Comparison of ENCODE assay signal across 27 cellular contexts in the genomic region with DNA sequence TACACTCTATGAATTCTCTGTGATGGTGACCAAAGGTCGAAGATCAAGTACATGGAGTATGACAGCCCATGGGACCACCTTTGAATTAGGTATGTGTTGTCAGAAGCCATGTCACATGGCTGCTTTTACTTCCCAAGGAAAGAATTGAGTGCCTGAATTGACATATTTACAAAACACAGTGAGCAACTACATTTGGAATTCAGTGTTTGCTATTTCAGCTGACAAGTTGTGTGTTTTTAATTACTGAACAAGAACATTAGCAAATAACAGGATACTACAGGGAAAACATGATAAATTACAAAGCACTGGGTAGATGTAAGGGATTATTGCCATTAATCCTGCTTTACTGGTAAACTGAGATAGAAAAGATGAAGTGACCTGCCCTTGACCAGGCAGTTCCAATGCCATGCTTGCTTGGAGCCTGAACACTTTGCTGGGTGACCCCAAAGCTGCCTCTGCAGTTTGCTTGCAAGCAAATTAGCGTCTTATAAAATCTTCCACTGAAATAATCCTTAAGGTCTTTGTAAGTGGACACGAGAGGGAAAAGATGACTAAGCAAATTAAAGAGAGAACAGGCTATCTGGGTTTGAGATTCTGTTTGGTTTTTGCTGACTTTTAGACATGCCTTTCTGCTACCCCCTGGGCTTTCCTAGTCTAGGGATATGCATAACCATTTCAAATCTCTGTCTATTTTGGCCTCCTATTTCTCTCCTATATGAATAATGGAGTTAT.
A peak's percentile ranks its signal among the peaks of the same experiment; 100 is the strongest.
DNase-seq lines count a peak whose midpoint lies in the region; ATAC-seq, FAIRE-seq and TF ChIP-seq lines count a peak whose summit lies in the region.
"Had no signal": no experiment of that assay in that cellular context is flagged by ENCODE, and none has a peak within 500 bp of the region (broad histone marks: within the 10 kb centered on the region; RNA-seq: fewer than 3 reads in every experiment).

No MANE protein-coding gene starts in this region.

- H3K36me3 ChIP-seq in bronchial epithelial cell (ENCODE audit: control insufficient read depth, insufficient read depth, low read length): no peaks in the 10 kb centered on the region
- H3K36me3 ChIP-seq: SJCRH30 had no signal

- peak; percentile 18 for FAIRE-seq in bronchial epithelial cell (lab: Jason Lieb, UNC)
- FAIRE-seq: GM12892, H1 had no signal

- no peak for ATAC-seq in HG03439 (IDR thresholded peaks at IDR 0.05; ENCODE audit: unreplicated experiment)
- ATAC-seq: CD8-positive, alpha-beta T cell; HCT116; PC-3; Right ventricle myocardium inferior; SK-N-SH treated with all-trans-retinoic acid at 6 μM for 48 hours had no signal

- DNase-seq in bronchial epithelial cell (ENCODE audit: low read depth) (no peak), fibroblast of peridontal ligament (ENCODE audit: extremely low read depth) (peak; percentile 30), renal cortical epithelial cell (ENCODE audit: low read depth) (peak; percentile 3), activated gamma-delta T cell treated with Interleukin-2 at 50 U/mL for 16 hours (no peak), RWPE1 (ENCODE audit: low spot score) (no peak)
- no peak for DNase-seq in activated CD4-positive, alpha-beta T cell treated with anti-CD3 and anti-CD28 coated beads for 4 hours
- DNase-seq: Caco-2; CD8-positive, alpha-beta T cell; DMS79; MV-4-11; NCI-H1105; NCI-H1436 treated with DMSO at 0.1 percent for 48 hours; NCI-H1930; NCI-H446 treated with DMSO at 0.1 percent for 48 hours; NCI-H526; NCI-H82; NK-92 treated with Interleukin-12 subunit alpha and Interleukin-12 subunit beta, amount 100 ng/mL, for 24 hours; PC-3; SJCRH30 had no signal

- no peaks in the 10 kb centered on the region for H3K27me3 ChIP-seq in bronchial epithelial cell (ENCODE audit: control insufficient read depth, insufficient read depth, low read length)
- H3K27me3 ChIP-seq: SJCRH30 had no signal

- POLR2A ChIA-PET in RWPE1 (lab: Yijun Ruan, JAX; ENCODE audit: low non-redundant PET): no interaction called here

- TF ChIP-seq CTCF in bronchial epithelial cell (IDR thresholded peaks at IDR 0.05; ENCODE audit: insufficient read depth, low read length, severe bottlenecking) (no peak), RWPE1 (conservative IDR thresholded peaks at IDR 0.05; ENCODE audit: low read depth) (no peak)

- CTCF ChIA-PET in RWPE1 (lab: Yijun Ruan, JAX): no interaction called here

- H3K27ac ChIP-seq in RWPE1: no peak overlapping the region
- H3K27ac ChIP-seq: C4-2B, HL-60, SJCRH30 had no signal

- H3K4me3 ChIP-seq in bronchial epithelial cell (ENCODE audit: low read depth, low read length): no peak overlapping the region
- H3K4me3 ChIP-seq: SJCRH30 had no signal

Comparison
In these comparisons a context has a peak if more than half of its experiments do, and no peak if none do; other contexts are left out.
1. DNase-seq: peak in fibroblast of peridontal ligament (single experiment) and renal cortical epithelial cell (single experiment); none in bronchial epithelial cell (single experiment), activated gamma-delta T cell treated with Interleukin-2 at 50 U/mL for 16 hours (single experiment), activated CD4-positive, alpha-beta T cell treated with anti-CD3 and anti-CD28 coated beads for 4 hours (0 of 2) and RWPE1 (single experiment).